Comparison of ENCODE assay signal across 3 cellular contexts in the genomic region with DNA sequence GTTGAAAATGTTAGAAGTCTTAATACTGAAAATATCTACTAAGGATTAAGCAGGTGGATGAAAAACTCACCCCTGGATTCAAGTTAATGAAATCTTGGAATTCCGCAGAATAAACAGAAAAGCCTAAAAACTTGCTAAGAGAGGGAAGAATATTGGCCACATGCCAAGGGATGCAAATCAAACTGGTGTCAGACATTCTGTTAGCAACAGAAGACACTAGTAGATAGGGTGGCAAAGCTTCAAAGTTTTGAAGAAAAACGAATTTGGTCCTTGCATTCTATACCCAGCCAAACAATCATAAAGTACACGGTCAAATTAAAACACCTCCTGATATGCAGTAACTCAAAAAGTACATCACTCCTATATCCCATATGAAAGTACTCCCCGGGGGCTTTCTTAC.
TF ChIP-seq lines count a peak whose summit lies in the region.

No MANE protein-coding gene starts in this region.

TF ChIP-seq in liver, 16 proteins besides CTCF, POLR2A, EP300 and RAD21 (continued from another document):
- TF ChIP-seq, protein P1, sequence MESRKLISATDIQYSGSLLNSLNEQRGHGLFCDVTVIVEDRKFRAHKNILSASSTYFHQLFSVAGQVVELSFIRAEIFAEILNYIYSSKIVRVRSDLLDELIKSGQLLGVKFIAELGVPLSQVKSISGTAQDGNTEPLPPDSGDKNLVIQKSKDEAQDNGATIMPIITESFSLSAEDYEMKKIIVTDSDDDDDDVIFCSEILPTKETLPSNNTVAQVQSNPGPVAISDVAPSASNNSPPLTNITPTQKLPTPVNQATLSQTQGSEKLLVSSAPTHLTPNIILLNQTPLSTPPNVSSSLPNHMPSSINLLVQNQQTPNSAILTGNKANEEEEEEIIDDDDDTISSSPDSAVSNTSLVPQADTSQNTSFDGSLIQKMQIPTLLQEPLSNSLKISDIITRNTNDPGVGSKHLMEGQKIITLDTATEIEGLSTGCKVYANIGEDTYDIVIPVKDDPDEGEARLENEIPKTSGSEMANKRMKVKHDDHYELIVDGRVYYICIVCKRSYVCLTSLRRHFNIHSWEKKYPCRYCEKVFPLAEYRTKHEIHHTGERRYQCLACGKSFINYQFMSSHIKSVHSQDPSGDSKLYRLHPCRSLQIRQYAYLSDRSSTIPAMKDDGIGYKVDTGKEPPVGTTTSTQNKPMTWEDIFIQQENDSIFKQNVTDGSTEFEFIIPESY (IDR thresholded peaks at IDR 0.05), result no peak

TF ChIP-seq in HepG2, 621 proteins besides CTCF, POLR2A, EP300 and RAD21 (continued from another document):
- TF ChIP-seq, protein P2, sequence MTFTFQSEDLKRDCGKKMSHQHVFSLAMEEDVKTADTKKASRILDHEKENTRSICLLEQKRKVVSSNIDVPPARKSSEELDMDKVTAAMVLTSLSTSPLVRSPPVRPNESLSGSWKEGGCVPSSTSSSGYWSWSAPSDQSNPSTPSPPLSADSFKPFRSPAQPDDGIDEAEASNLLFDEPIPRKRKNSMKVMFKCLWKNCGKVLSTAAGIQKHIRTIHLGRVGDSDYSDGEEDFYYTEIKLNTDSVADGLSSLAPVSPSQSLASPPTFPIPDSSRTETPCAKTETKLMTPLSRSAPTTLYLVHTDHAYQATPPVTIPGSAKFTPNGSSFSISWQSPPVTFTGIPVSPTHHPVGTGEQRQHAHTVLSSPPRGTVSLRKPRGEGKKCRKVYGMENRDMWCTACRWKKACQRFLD (CRISPR knock-in tag; IDR thresholded peaks at IDR 0.05; ENCODE audit: borderline replicate concordance), result no peak
- TF ChIP-seq FOXJ3 (CRISPR knock-in tag; IDR thresholded peaks at IDR 0.05; ENCODE audit: borderline replicate concordance) (no peak), ZSCAN29 (CRISPR knock-in tag; conservative IDR thresholded peaks at IDR 0.05) (no peak), DNMT1 (CRISPR knock-in tag; IDR thresholded peaks at IDR 0.05) (no peak), CENPX (CRISPR knock-in tag; IDR thresholded peaks at IDR 0.05) (no peak), ZNF235 (CRISPR knock-in tag; IDR thresholded peaks at IDR 0.05; ENCODE audit: borderline replicate concordance) (no peak)
- TF ChIP-seq, protein P3, sequence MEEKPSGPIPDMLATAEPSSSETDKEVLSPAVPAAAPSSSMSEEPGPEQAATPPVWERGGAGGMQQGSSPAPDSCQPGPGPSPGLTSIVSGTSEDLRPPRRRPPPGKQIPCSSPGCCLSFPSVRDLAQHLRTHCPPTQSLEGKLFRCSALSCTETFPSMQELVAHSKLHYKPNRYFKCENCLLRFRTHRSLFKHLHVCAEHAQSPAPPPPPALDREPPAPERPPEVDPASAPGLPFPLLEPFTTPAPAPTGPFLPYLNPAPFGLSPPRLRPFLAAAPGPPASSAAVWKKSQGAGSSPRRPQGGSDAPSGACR (CRISPR knock-in tag; IDR thresholded peaks at IDR 0.05), result no peak
- TF ChIP-seq, protein P4, sequence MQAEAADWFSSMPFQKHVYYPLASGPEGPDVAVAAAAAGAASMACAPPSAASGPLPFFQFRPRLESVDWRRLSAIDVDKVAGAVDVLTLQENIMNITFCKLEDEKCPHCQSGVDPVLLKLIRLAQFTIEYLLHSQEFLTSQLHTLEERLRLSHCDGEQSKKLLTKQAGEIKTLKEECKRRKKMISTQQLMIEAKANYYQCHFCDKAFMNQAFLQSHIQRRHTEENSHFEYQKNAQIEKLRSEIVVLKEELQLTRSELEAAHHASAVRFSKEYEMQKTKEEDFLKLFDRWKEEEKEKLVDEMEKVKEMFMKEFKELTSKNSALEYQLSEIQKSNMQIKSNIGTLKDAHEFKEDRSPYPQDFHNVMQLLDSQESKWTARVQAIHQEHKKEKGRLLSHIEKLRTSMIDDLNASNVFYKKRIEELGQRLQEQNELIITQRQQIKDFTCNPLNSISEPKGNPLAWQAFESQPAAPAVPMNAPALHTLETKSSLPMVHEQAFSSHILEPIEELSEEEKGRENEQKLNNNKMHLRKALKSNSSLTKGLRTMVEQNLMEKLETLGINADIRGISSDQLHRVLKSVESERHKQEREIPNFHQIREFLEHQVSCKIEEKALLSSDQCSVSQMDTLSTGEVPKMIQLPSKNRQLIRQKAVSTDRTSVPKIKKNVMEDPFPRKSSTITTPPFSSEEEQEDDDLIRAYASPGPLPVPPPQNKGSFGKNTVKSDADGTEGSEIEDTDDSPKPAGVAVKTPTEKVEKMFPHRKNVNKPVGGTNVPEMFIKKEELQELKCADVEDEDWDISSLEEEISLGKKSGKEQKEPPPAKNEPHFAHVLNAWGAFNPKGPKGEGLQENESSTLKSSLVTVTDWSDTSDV (CRISPR knock-in tag; IDR thresholded peaks at IDR 0.05), result no peak
TF ChIP-seq in HepG2: peak in this region for 0.

TF ChIP-seq in K562, 482 proteins besides CTCF, POLR2A, EP300 and RAD21 (continued from another document):
- TF ChIP-seq MEIS2 (IDR thresholded peaks at IDR 0.05; ENCODE audit: partially characterized antibody) (peak; percentile 37), ZEB2 (IDR thresholded peaks at IDR 0.05) (no peak), ATF1 (CRISPR knock-in tag; IDR thresholded peaks at IDR 0.05) (no peak), ATF1 (tag; IDR thresholded peaks at IDR 0.05) (no peak), ZFP1 (CRISPR knock-in tag; IDR thresholded peaks at IDR 0.05) (peak; percentile 85), L3MBTL2 (IDR thresholded peaks at IDR 0.05) (no peak), CBX3 (IDR thresholded peaks at IDR 0.05; ENCODE audit: borderline replicate concordance in 1 of 2, low read length in 2 of 2) (peak in 1 of 2 experiments; percentile 14; a peak in 1 of 3 replicates), ZNF668 (CRISPR knock-in tag; IDR thresholded peaks at IDR 0.05) (no peak), TRIM24 (IDR thresholded peaks at IDR 0.05) (peak; percentile 43 to 63; a peak in 2 of 4 replicates), CBFA2T3 (IDR thresholded peaks at IDR 0.05) (peak; percentile 16; the same call in 1 of the 2 replicates), NFIC (IDR thresholded peaks at IDR 0.05) (peak; percentile 95)
- TF ChIP-seq, protein P5, sequence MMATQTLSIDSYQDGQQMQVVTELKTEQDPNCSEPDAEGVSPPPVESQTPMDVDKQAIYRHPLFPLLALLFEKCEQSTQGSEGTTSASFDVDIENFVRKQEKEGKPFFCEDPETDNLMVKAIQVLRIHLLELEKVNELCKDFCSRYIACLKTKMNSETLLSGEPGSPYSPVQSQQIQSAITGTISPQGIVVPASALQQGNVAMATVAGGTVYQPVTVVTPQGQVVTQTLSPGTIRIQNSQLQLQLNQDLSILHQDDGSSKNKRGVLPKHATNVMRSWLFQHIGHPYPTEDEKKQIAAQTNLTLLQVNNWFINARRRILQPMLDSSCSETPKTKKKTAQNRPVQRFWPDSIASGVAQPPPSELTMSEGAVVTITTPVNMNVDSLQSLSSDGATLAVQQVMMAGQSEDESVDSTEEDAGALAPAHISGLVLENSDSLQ (IDR thresholded peaks at IDR 0.05), result 0 out of 2 replicates have a peak, but pooled peaks have one; percentile 22
- TF ChIP-seq, protein P6, sequence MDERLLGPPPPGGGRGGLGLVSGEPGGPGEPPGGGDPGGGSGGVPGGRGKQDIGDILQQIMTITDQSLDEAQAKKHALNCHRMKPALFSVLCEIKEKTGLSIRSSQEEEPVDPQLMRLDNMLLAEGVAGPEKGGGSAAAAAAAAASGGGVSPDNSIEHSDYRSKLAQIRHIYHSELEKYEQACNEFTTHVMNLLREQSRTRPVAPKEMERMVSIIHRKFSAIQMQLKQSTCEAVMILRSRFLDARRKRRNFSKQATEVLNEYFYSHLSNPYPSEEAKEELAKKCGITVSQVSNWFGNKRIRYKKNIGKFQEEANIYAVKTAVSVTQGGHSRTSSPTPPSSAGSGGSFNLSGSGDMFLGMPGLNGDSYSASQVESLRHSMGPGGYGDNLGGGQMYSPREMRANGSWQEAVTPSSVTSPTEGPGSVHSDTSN (CRISPR knock-in tag; IDR thresholded peaks at IDR 0.05; ENCODE audit: low read depth), result no peak
- TF ChIP-seq, protein P6 (tag; conservative IDR thresholded peaks at IDR 0.05; ENCODE audit: low read depth), result peak; percentile 49; the same call in 1 of the 2 replicates
- TF ChIP-seq, protein P7, sequence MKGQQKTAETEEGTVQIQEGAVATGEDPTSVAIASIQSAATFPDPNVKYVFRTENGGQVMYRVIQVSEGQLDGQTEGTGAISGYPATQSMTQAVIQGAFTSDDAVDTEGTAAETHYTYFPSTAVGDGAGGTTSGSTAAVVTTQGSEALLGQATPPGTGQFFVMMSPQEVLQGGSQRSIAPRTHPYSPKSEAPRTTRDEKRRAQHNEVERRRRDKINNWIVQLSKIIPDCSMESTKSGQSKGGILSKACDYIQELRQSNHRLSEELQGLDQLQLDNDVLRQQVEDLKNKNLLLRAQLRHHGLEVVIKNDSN (CRISPR knock-in tag; IDR thresholded peaks at IDR 0.05), result no peak
